In the genomic region with DNA sequence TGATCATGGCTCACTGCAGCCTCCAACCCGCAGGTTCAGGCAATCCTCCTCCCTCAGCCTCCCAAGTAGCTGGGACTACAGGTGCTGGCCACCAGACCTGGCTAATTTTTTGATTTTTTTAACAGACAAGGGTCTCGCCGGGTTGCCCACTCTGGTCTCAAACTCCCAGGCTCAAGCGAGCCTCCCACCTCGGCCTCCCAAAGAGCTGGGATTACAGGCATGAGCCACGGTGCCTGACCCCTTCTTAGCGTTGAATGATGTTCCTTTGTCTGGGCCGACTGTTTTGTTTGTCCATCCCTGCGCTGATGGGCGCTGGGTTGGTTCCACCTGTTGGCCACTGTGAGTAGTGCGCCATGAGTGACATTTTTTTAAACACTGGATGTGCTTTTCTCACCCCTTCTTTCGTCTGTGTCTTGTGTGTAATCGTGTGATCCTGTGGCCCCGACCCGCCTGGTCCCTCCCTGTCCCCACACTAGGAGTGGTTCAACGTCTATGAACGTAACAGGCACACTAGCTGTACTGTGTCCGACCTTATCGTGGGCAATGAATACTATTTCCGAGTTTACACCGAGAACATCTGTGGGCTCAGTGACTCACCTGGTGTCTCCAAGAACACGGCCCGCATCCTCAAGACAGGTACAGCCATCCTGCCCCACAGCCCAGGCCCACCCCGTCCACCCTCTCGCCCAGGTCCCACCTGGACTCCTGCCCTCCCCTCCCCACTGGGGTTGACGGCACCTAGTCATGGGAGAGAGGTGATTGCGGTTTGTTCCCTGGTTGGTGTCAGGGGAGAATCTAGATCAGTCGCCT, we compare ENCODE assay signal across 9 cellular contexts. TPM values are rescaled to one million over a fixed set of nuclear protein-coding genes. Genes with fewer than 3 reads are reported as not detected.
DNase-seq lines count a peak whose midpoint lies in the region; ATAC-seq, FAIRE-seq and TF ChIP-seq lines count a peak whose summit lies in the region.
"Had no signal": no experiment of that assay in that cellular context is flagged by ENCODE, and none has a peak within 500 bp of the region (broad histone marks: within the 10 kb centered on the region; RNA-seq: fewer than 3 reads in every experiment).

No MANE protein-coding gene starts in this region.

- TF ChIP-seq CTCF in D721Med (IDR thresholded peaks at IDR 0.05; ENCODE audit: insufficient read depth, missing control alignments) = peak; percentile 72

- no peak overlapping the region for H3K27ac ChIP-seq in mesendoderm (ENCODE audit: low read depth, low read length)

- no peak overlapping the region for H3K23ac ChIP-seq in mesendoderm (ENCODE audit: low read length)

- H3K56ac ChIP-seq in mesendoderm (ENCODE audit: low read length) = peak overlapping the region; percentile 62

- peak overlapping the region; percentile 46 for H3K9ac ChIP-seq in mesendoderm (ENCODE audit: low read length)

- H4K5ac ChIP-seq in mesendoderm (ENCODE audit: low read length) = no peak overlapping the region

- intact Hi-C loops in activated CD4-positive, alpha-beta T cell treated with anti-CD3 and anti-CD28 coated beads, Interleukin-2, amount 10 ng/mL, durations not matched to agents 24 days and 14 days (cut with micrococcal nuclease) = loop anchor here (1.0 to 5.0 kb wide), 4 partner anchors 44 to 209 kb away; a partner anchor contains a TSS

- no peak overlapping the region for H3K4ac ChIP-seq in mesendoderm (ENCODE audit: low read depth, low read length)

- no peak overlapping the region for H2BK5ac ChIP-seq in mesendoderm (ENCODE audit: low read length)

- H3K27ac Mint-ChIP-seq in activated CD4-positive, alpha-beta T cell treated with anti-CD3 and anti-CD28 coated beads, Interleukin-2, amount 10 ng/mL, durations not matched to agents 24 days and 14 days = no peak overlapping the region
- H3K27ac Mint-ChIP-seq: activated naive CD4-positive, alpha-beta T cell treated with anti-CD3 and anti-CD28 coated beads, Interleukin-2, amount 50 U/mL, for 24 hours had no signal

- peaks cover 12% of the 10 kb centered on the region for H3K4me1 Mint-ChIP-seq in activated CD4-positive, alpha-beta T cell treated with anti-CD3 and anti-CD28 coated beads, Interleukin-2, amount 10 ng/mL, durations not matched to agents 24 days and 14 days

- no peak overlapping the region for H4K8ac ChIP-seq in mesendoderm (ENCODE audit: low read depth, low read length)

- peak overlapping the region; percentile 40 for H3K4me3 Mint-ChIP-seq in activated CD4-positive, alpha-beta T cell treated with anti-CD3 and anti-CD28 coated beads, Interleukin-2, amount 10 ng/mL, durations not matched to agents 24 days and 14 days
- H3K4me3 Mint-ChIP-seq: activated naive CD4-positive, alpha-beta T cell treated with anti-CD3 and anti-CD28 coated beads, Interleukin-2, amount 50 U/mL, for 24 hours had no signal

- H3K36me3 ChIP-seq in mesendoderm (ENCODE audit: control insufficient read depth, insufficient read depth, low read length) = no peaks in the 10 kb centered on the region

- WGBS in mesendoderm (ENCODE audit: extremely low coverage, insufficient coverage, low lambda C conversion rate) = no CpG with 5 or more reads among the region's 28 CpGs

- H2BK120ac ChIP-seq in mesendoderm (ENCODE audit: low read depth, low read length) = no peak overlapping the region

- no peak overlapping the region for H2AK5ac ChIP-seq in mesendoderm (ENCODE audit: low read length)

- no peaks in the 10 kb centered on the region for H3K4me1 ChIP-seq in mesendoderm (ENCODE audit: control insufficient read depth, low read depth, low read length)

- no peaks in the 10 kb centered on the region for H3K79me2 ChIP-seq in mesendoderm (ENCODE audit: control insufficient read depth, insufficient read depth, low read length)

- no peak overlapping the region for H3K18ac ChIP-seq in mesendoderm (ENCODE audit: low read length)

- H3K4me2 ChIP-seq in mesendoderm (ENCODE audit: low read length) = no peak overlapping the region

- H3K4me3 ChIP-seq in mesendoderm (ENCODE audit: low read length) = no peak overlapping the region

- FAIRE-seq in D721Med (lab: Jason Lieb, UNC) = no peak

- no peaks in the 10 kb centered on the region for H3K27me3 ChIP-seq in mesendoderm (ENCODE audit: insufficient read depth, low read length, poor library complexity)

- peak; percentile 56 for ATAC-seq in HG02642 (IDR thresholded peaks at IDR 0.05; ENCODE audit: poor library complexity, unreplicated experiment)
- ATAC-seq in HG02885 (IDR thresholded peaks at IDR 0.05; ENCODE audit: poor library complexity, unreplicated experiment) = no peak

- no peaks in the 10 kb centered on the region for H3K36me3 Mint-ChIP-seq in activated CD4-positive, alpha-beta T cell treated with anti-CD3 and anti-CD28 coated beads, Interleukin-2, amount 10 ng/mL, durations not matched to agents 24 days and 14 days (ENCODE audit: low read depth)
- H3K36me3 Mint-ChIP-seq: activated naive CD4-positive, alpha-beta T cell treated with anti-CD3 and anti-CD28 coated beads, Interleukin-2, amount 50 U/mL, for 24 hours had no signal

- no peaks in the 10 kb centered on the region for H3K79me1 ChIP-seq in mesendoderm (ENCODE audit: low read length)

- H3K9me3 Mint-ChIP-seq in activated CD4-positive, alpha-beta T cell treated with anti-CD3 and anti-CD28 coated beads, Interleukin-2, amount 10 ng/mL, durations not matched to agents 24 days and 14 days = no peaks in the 10 kb centered on the region
- H3K9me3 Mint-ChIP-seq: activated naive CD4-positive, alpha-beta T cell treated with anti-CD3 and anti-CD28 coated beads, Interleukin-2, amount 50 U/mL, for 24 hours had no signal

- DNase-seq in D721Med (ENCODE audit: insufficient read length, low spot score) = peak; percentile 94
- peak; percentile 54 for DNase-seq in NCI-H460 (ENCODE audit: extremely low read depth, low read depth)
- DNase-seq in activated CD4-positive, alpha-beta T cell treated with anti-CD3 and anti-CD28 coated beads, Interleukin-2, amount 10 ng/mL, durations not matched to agents 24 days and 14 days = peak; percentile 90
- peak; percentile 30 for DNase-seq in effector CD4-positive, alpha-beta T cell
- peak; percentile 72 for DNase-seq in mesendoderm
- DNase-seq in stimulated activated CD8-positive, alpha-beta memory T cell treated with anti-CD3 and anti-CD28 coated beads, Interleukin-7, amount 100 ng/mL, for 1 hour (ENCODE audit: low read depth in 2 of 2) = peak; percentile 13 to 18

- H3K27me3 Mint-ChIP-seq in activated CD4-positive, alpha-beta T cell treated with anti-CD3 and anti-CD28 coated beads, Interleukin-2, amount 10 ng/mL, durations not matched to agents 24 days and 14 days = peaks cover 5% of the 10 kb centered on the region

- no peak overlapping the region for H2BK15ac ChIP-seq in mesendoderm (replicated peaks; ENCODE audit: low read depth)

RNA-seq across cellular contexts. Expression of a gene that starts 15.0 kb away (rescaled TPM):
- 36.8 and 42.6 TPM in 2 replicates for total RNA-seq in NCI-H460 (2014; rRNA removed; shearing (Covaris generic))
- polyA plus RNA-seq in NCI-H460 (2014; cell fraction: nucleus; rRNA removed) = 95.3 and 100 TPM in 2 replicates
- 79.2 and 81.6 TPM in 2 replicates for total RNA-seq in activated CD4-positive, alpha-beta T cell treated with anti-CD3 and anti-CD28 coated beads, Interleukin-2, amount 10 ng/mL, durations not matched to agents 24 days and 14 days
- 61.8 TPM for polyA plus RNA-seq in mesendoderm (2013, experiment 1 of 2)
- polyA plus RNA-seq in mesendoderm (2013, experiment 2 of 2) = 62.8 TPM

RNA-seq across cellular contexts. Expression of a gene that starts 15.4 kb away (rescaled TPM):
- 0.26 and 0.92 TPM in 2 replicates for total RNA-seq in NCI-H460 (2014; rRNA removed; shearing (Covaris generic))
- polyA plus RNA-seq in NCI-H460 (2014; cell fraction: nucleus; rRNA removed) = 16.4 TPM in 1 of 2 replicates, not detected in the other
- 0.21 and 0.68 TPM in 2 replicates for total RNA-seq in activated CD4-positive, alpha-beta T cell treated with anti-CD3 and anti-CD28 coated beads, Interleukin-2, amount 10 ng/mL, durations not matched to agents 24 days and 14 days
- polyA plus RNA-seq in mesendoderm (2013, experiment 1 of 2) = 5.6 TPM
- 5.1 TPM for polyA plus RNA-seq in mesendoderm (2013, experiment 2 of 2)

RNA-seq across cellular contexts. Expression of a gene that starts 28.6 kb away (rescaled TPM):
- not detected in 2 replicates for total RNA-seq in NCI-H460 (2014; rRNA removed; shearing (Covaris generic))
- polyA plus RNA-seq in NCI-H460 (2014; cell fraction: nucleus; rRNA removed) = not detected in 2 replicates
- total RNA-seq in activated CD4-positive, alpha-beta T cell treated with anti-CD3 and anti-CD28 coated beads, Interleukin-2, amount 10 ng/mL, durations not matched to agents 24 days and 14 days = 0.12 and 0.26 TPM in 2 replicates
- 1.5 TPM for polyA plus RNA-seq in mesendoderm (2013, experiment 1 of 2)
- polyA plus RNA-seq in mesendoderm (2013, experiment 2 of 2) = 1.4 TPM

RNA-seq across cellular contexts. Expression of a gene that starts 42.5 kb away (rescaled TPM):
- not detected in 2 replicates for total RNA-seq in NCI-H460 (2014; rRNA removed; shearing (Covaris generic))
- polyA plus RNA-seq in NCI-H460 (2014; cell fraction: nucleus; rRNA removed) = not detected in 2 replicates
- total RNA-seq in activated CD4-positive, alpha-beta T cell treated with anti-CD3 and anti-CD28 coated beads, Interleukin-2, amount 10 ng/mL, durations not matched to agents 24 days and 14 days = 0.91 and 1.6 TPM in 2 replicates
- polyA plus RNA-seq in mesendoderm (2013, experiment 1 of 2) = 8.3 TPM
- polyA plus RNA-seq in mesendoderm (2013, experiment 2 of 2) = 8.4 TPM

RNA-seq across cellular contexts. Expression of a gene that starts 49.7 kb away (rescaled TPM):
- 10.0 and 17.8 TPM in 2 replicates for total RNA-seq in NCI-H460 (2014; rRNA removed; shearing (Covaris generic))
- polyA plus RNA-seq in NCI-H460 (2014; cell fraction: nucleus; rRNA removed) = 23.2 and 50.3 TPM in 2 replicates
- total RNA-seq in activated CD4-positive, alpha-beta T cell treated with anti-CD3 and anti-CD28 coated beads, Interleukin-2, amount 10 ng/mL, durations not matched to agents 24 days and 14 days = 41.7 and 44.0 TPM in 2 replicates
- 2.1 TPM for polyA plus RNA-seq in mesendoderm (2013, experiment 1 of 2)
- polyA plus RNA-seq in mesendoderm (2013, experiment 2 of 2) = 2.2 TPM

Comparison
In these comparisons a context has a peak if more than half of its experiments do, and no peak if none do; other contexts are left out.
1. DNase-seq: peak in every context shown above with its lines; median percentile 94 in D721Med; 90 in activated CD4-positive, alpha-beta T cell treated with anti-CD3 and anti-CD28 coated beads, Interleukin-2, amount 10 ng/mL, durations not matched to agents 24 days and 14 days; 72 in mesendoderm; 54 in NCI-H460; 30 in effector CD4-positive, alpha-beta T cell; 16 in stimulated activated CD8-positive, alpha-beta memory T cell treated with anti-CD3 and anti-CD28 coated beads, Interleukin-7, amount 100 ng/mL, for 1 hour.